In genomic region chr13:67630640-67631039, GRCh38 we compare ENCODE assay signal across 18 cellular contexts.
DNase-seq lines count a peak whose midpoint lies in the region; ATAC-seq and TF ChIP-seq lines count a peak whose summit lies in the region.
"Had no signal": no experiment of that assay in that cellular context is flagged by ENCODE, and none has a peak within 500 bp of the region (broad histone marks: within the 10 kb centered on the region; RNA-seq: fewer than 3 reads in every experiment).

No MANE protein-coding gene starts in this region.

- H3K9me1 ChIP-seq in IMR-90 (ENCODE audit: insufficient read depth, low read length): no peaks in the 10 kb centered on the region

- no peak overlapping the region for H3K56ac ChIP-seq in IMR-90 (ENCODE audit: extremely low read depth, insufficient read depth, low read length)

- H3K27ac ChIP-seq in IMR-90 (ENCODE audit: insufficient read depth, low read length): no peak overlapping the region
- no peak overlapping the region for H3K27ac ChIP-seq in SU-DHL-6 (ENCODE audit: low read depth, low read length)
- no peak overlapping the region for H3K27ac ChIP-seq in right atrium auricular region
- H3K27ac ChIP-seq: 22Rv1; BLaER1 treated with 17β-estradiol and CSF1 and Interleukin-3, amounts not matched to agents 10 nM and 100 nM; GM23248; HL-60 had no signal

- H2AFZ ChIP-seq in IMR-90 (replicated peaks; ENCODE audit: low read length, poor library complexity): no peak overlapping the region
- peak overlapping the region; percentile 62 for H2AFZ ChIP-seq in SU-DHL-6 (ENCODE audit: low read depth, low read length, severe bottlenecking)
- H2AFZ ChIP-seq: GM23248 had no signal

- H3K4me2 ChIP-seq in IMR-90 (ENCODE audit: low read depth, low read length) (no peak overlapping the region), SU-DHL-6 (ENCODE audit: low read depth, low read length, poor library complexity, severe bottlenecking) (no peak overlapping the region)
- H3K4me2 ChIP-seq: BLaER1 treated with 17β-estradiol and CSF1 and Interleukin-3, amounts not matched to agents 10 nM and 100 nM had no signal

- H3K36me3 ChIP-seq in IMR-90 (ENCODE audit: control insufficient read depth, insufficient read depth, low read length): no peaks in the 10 kb centered on the region
- H3K36me3 ChIP-seq in SU-DHL-6 (ENCODE audit: low read length): no peaks in the 10 kb centered on the region
- H3K36me3 ChIP-seq in right atrium auricular region: no peaks in the 10 kb centered on the region
- H3K36me3 ChIP-seq: BLaER1 treated with 17β-estradiol and CSF1 and Interleukin-3, amounts not matched to agents 10 nM and 100 nM had no signal

- no peak overlapping the region for H3K27ac Mint-ChIP-seq in activated T-cell treated with anti-CD3 and anti-CD28 coated beads, Interleukin-2, amount 50 U/mL, for 72 hours
- H3K27ac Mint-ChIP-seq: CD4-positive, CD25-positive, alpha-beta regulatory T cell; IgD-negative memory B cell had no signal

- no peak overlapping the region for H4K5ac ChIP-seq in IMR-90 (ENCODE audit: low read depth, low read length)

- no peaks in the 10 kb centered on the region for H4K20me1 ChIP-seq in IMR-90 (ENCODE audit: insufficient read depth, low read length)
- no peaks in the 10 kb centered on the region for H4K20me1 ChIP-seq in SU-DHL-6 (ENCODE audit: low read depth, low read length)
- H4K20me1 ChIP-seq: BLaER1 treated with 17β-estradiol and CSF1 and Interleukin-3, amounts not matched to agents 10 nM and 100 nM had no signal

- no peaks in the 10 kb centered on the region for H3K27me3 Mint-ChIP-seq in activated T-cell treated with anti-CD3 and anti-CD28 coated beads, Interleukin-2, amount 50 U/mL, for 72 hours (ENCODE audit: low read depth)
- H3K27me3 Mint-ChIP-seq: CD4-positive, CD25-positive, alpha-beta regulatory T cell; IgD-negative memory B cell had no signal

- no peak overlapping the region for H3K4ac ChIP-seq in IMR-90 (ENCODE audit: low read depth, low read length)

- H3K4me1 ChIP-seq in IMR-90 (ENCODE audit: control insufficient read depth, insufficient read depth, low read length): no peaks in the 10 kb centered on the region
- H3K4me1 ChIP-seq in right atrium auricular region: no peaks in the 10 kb centered on the region

- no peak overlapping the region for H4K8ac ChIP-seq in IMR-90 (ENCODE audit: low read depth in 2 of 2, low read length in 2 of 2)

- CTCF ChIA-PET in IMR-90 (lab: Yijun Ruan, JAX): no interaction called here

- ATAC-seq in IMR-90 (ENCODE audit: low read depth) (no peak), GM21529 (IDR thresholded peaks at IDR 0.05; ENCODE audit: unreplicated experiment) (no peak)
- no peak for ATAC-seq in activated T-cell treated with anti-CD3 and anti-CD28 coated beads, Interleukin-2, amount 50 U/mL, for 72 hours (replicated peaks in 1 of 2)
- ATAC-seq: GM12878 had no signal

- H2BK5ac ChIP-seq in IMR-90 (ENCODE audit: low read depth, low read length, poor library complexity, severe bottlenecking): no peak overlapping the region

- H3K9ac ChIP-seq in IMR-90 (ENCODE audit: low read depth, low read length) (no peak overlapping the region), SU-DHL-6 (ENCODE audit: low read length) (no peak overlapping the region)
- H3K9ac ChIP-seq: BLaER1 treated with 17β-estradiol and CSF1 and Interleukin-3, amounts not matched to agents 10 nM and 100 nM; GM23248 had no signal

- H3K9me3 ChIP-seq in IMR-90 (ENCODE audit: control insufficient read depth, insufficient read depth, low read length) (no peaks in the 10 kb centered on the region), SU-DHL-6 (ENCODE audit: insufficient read depth, low read length) (no peaks in the 10 kb centered on the region), right atrium auricular region (no peaks in the 10 kb centered on the region)

- no peaks in the 10 kb centered on the region for H3K4me1 Mint-ChIP-seq in activated T-cell treated with anti-CD3 and anti-CD28 coated beads, Interleukin-2, amount 50 U/mL, for 72 hours (ENCODE audit: low read depth)
- H3K4me1 Mint-ChIP-seq: CD4-positive, CD25-positive, alpha-beta regulatory T cell; IgD-negative memory B cell had no signal

- in situ Hi-C loops in IMR-90 (cut with MboI; ENCODE audit: low sequenced_read_pairs): no loop called here

- no peak overlapping the region for H4K91ac ChIP-seq in IMR-90 (ENCODE audit: insufficient read depth, low read depth, low read length)

- no CpG with 5 or more reads among the region's 3 CpGs for WGBS in IMR-90 (ENCODE audit: extremely low coverage in 2 of 2, insufficient read length in 1 of 2), 2 experiments

- peak; percentile 11 for DNase-seq in NCI-H1092 treated with DMSO at 0.1 percent for 48 hours (lab: John Stamatoyannopoulos, UW)
- DNase-seq in NCI-H1092 (lab: John Stamatoyannopoulos, UW): no peak
- no peak for DNase-seq in IMR-90
- DNase-seq in right atrium auricular region (ENCODE audit: low spot score): no peak
- DNase-seq in activated T-cell treated with anti-CD3 and anti-CD28 coated beads, Interleukin-2, amount 50 U/mL, for 72 hours: no peak
- DNase-seq: ACHN; CD4-positive, CD25-positive, alpha-beta regulatory T cell; DMS 273 treated with DMSO at 0.1 percent for 48 hours; GM23248; H7; KG1 had no signal

- H3K36me3 Mint-ChIP-seq in activated T-cell treated with anti-CD3 and anti-CD28 coated beads, Interleukin-2, amount 50 U/mL, for 72 hours (ENCODE audit: insufficient read depth in 2 of 2): no peaks in the 10 kb centered on the region
- H3K36me3 Mint-ChIP-seq: CD4-positive, CD25-positive, alpha-beta regulatory T cell; IgD-negative memory B cell had no signal

- no peaks in the 10 kb centered on the region for H3K9me3 Mint-ChIP-seq in activated T-cell treated with anti-CD3 and anti-CD28 coated beads, Interleukin-2, amount 50 U/mL, for 72 hours

- H2BK120ac ChIP-seq in IMR-90 (ENCODE audit: low read depth, low read length): no peak overlapping the region

- no peak overlapping the region for H2AK5ac ChIP-seq in IMR-90 (ENCODE audit: low read depth, low read length)

- dilution Hi-C loops in IMR-90 (cut with HindIII; ENCODE audit: low sequenced_read_pairs, unreplicated experiment): no loop called here

- H3K4me3 ChIP-seq in IMR-90 (ENCODE audit: insufficient read depth, low read depth, low read length) (no peak overlapping the region), SU-DHL-6 (ENCODE audit: insufficient read depth, low read length, poor library complexity, severe bottlenecking) (no peak overlapping the region), right atrium auricular region (no peak overlapping the region)
- H3K4me3 ChIP-seq: BLaER1 treated with 17β-estradiol and CSF1 and Interleukin-3, amounts not matched to agents 10 nM and 100 nM; GM12878; GM23248 had no signal

- H2BK20ac ChIP-seq in IMR-90 (ENCODE audit: low read depth, low read length): no peak overlapping the region

- no peak overlapping the region for H3K4me3 Mint-ChIP-seq in activated T-cell treated with anti-CD3 and anti-CD28 coated beads, Interleukin-2, amount 50 U/mL, for 72 hours
- H3K4me3 Mint-ChIP-seq: CD4-positive, CD25-positive, alpha-beta regulatory T cell; IgD-negative memory B cell had no signal

- TF ChIP-seq POLR2A in IMR-90 (IDR thresholded peaks at IDR 0.05; ENCODE audit: low read depth, low read length): no peak

- H3K14ac ChIP-seq in IMR-90 (replicated peaks; ENCODE audit: low read depth, low read length): no peak overlapping the region

- no peak overlapping the region for H2BK15ac ChIP-seq in IMR-90 (ENCODE audit: low read depth, low read length)

- H3K27me3 ChIP-seq in IMR-90 (ENCODE audit: control insufficient read depth, insufficient read depth, low read length) (no peaks in the 10 kb centered on the region), SU-DHL-6 (ENCODE audit: low read length) (no peaks in the 10 kb centered on the region), right atrium auricular region (no peaks in the 10 kb centered on the region)
- H3K27me3 ChIP-seq: BLaER1 treated with 17β-estradiol and CSF1 and Interleukin-3, amounts not matched to agents 10 nM and 100 nM had no signal

- TF ChIP-seq RAD21 in IMR-90 (IDR thresholded peaks at IDR 0.05; ENCODE audit: low read length): no peak

- H3K79me2 ChIP-seq in SU-DHL-6 (ENCODE audit: insufficient read depth, low read length): no peaks in the 10 kb centered on the region

- H3K79me1 ChIP-seq in IMR-90 (ENCODE audit: low read depth in 1 of 2, low read length in 2 of 2): no peaks in the 10 kb centered on the region

- intact Hi-C loops in IMR-90 (cut with micrococcal nuclease): no loop called here

- no peak overlapping the region for H2AK9ac ChIP-seq in IMR-90 (replicated peaks; ENCODE audit: low read depth, low read length, poor library complexity)

- no peaks in the 10 kb centered on the region for H3F3A ChIP-seq in SU-DHL-6 (ENCODE audit: insufficient read depth)

- POLR2A ChIA-PET in IMR-90 (lab: Charles Lee; ENCODE audit: unreplicated experiment): no interaction called here

- TF ChIP-seq CTCF in IMR-90 (conservative IDR thresholded peaks at IDR 0.05; ENCODE audit: low read depth, low read length): no peak
- TF ChIP-seq CTCF in SU-DHL-6 (IDR thresholded peaks at IDR 0.05; ENCODE audit: insufficient read depth, low read length, poor library complexity, severe bottlenecking): no peak
- no peak for TF ChIP-seq CTCF in right atrium auricular region (IDR thresholded peaks at IDR 0.05)

- no peaks in the 10 kb centered on the region for H3K9me2 ChIP-seq in SU-DHL-6 (replicated peaks; ENCODE audit: insufficient read depth, low read length)

- no TSS peak for BruUV-seq in IMR-90 (replicated peaks; lab: Mats Ljungman, UMichigan)

- H3K18ac ChIP-seq in IMR-90 (ENCODE audit: low read depth, low read length): no peak overlapping the region

- H3K23ac ChIP-seq in IMR-90 (ENCODE audit: low read depth, low read length): no peak overlapping the region

TF ChIP-seq in IMR-90, 13 proteins besides CTCF, POLR2A, EP300 and RAD21 (continues in another document):
- TF ChIP-seq, protein P1, sequence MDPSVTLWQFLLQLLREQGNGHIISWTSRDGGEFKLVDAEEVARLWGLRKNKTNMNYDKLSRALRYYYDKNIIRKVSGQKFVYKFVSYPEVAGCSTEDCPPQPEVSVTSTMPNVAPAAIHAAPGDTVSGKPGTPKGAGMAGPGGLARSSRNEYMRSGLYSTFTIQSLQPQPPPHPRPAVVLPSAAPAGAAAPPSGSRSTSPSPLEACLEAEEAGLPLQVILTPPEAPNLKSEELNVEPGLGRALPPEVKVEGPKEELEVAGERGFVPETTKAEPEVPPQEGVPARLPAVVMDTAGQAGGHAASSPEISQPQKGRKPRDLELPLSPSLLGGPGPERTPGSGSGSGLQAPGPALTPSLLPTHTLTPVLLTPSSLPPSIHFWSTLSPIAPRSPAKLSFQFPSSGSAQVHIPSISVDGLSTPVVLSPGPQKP (IDR thresholded peaks at IDR 0.05; ENCODE audit: borderline replicate concordance, low read depth, low read length): no peak
- no peak for TF ChIP-seq MAZ (IDR thresholded peaks at IDR 0.05; ENCODE audit: borderline replicate concordance, low read depth, low read length)
- no peak for TF ChIP-seq SMC3 (IDR thresholded peaks at IDR 0.05; ENCODE audit: low read depth, low read length)
- no peak for TF ChIP-seq FOS (IDR thresholded peaks at IDR 0.05; ENCODE audit: low read depth, low read length)
- TF ChIP-seq RCOR1 (IDR thresholded peaks at IDR 0.05; ENCODE audit: insufficient replicate concordance, low read length): no peak
- TF ChIP-seq CEBPB (IDR thresholded peaks at IDR 0.05; ENCODE audit: low read depth, low read length): no peak
